Comparison of ENCODE assay signal across 16 cellular contexts in genomic region chr7:101517304-101517703, GRCh38.
"Had no signal": no experiment of that assay in that cellular context is flagged by ENCODE, and none has a peak within 500 bp of the region (broad histone marks: within the 10 kb centered on the region; RNA-seq: fewer than 3 reads in every experiment).

No MANE protein-coding gene starts in this region.

- H2AFZ ChIP-seq: parathyroid adenoma had no signal

- H3K27ac ChIP-seq: dorsolateral prefrontal cortex, lower lobe of right lung, parathyroid adenoma, right lobe of liver, transverse colon, upper lobe of right lung, vagina had no signal

- H3K27me3 ChIP-seq: right lobe of liver, vagina had no signal

- H3K9me3 ChIP-seq: lower lobe of right lung, right lobe of liver, transverse colon, upper lobe of right lung, vagina had no signal

- H3K4me1 ChIP-seq: lower lobe of right lung, right lobe of liver, transverse colon had no signal

- DNase-seq: cortex of kidney; dorsolateral prefrontal cortex; effector CD4-positive, alpha-beta T cell; left ventricle myocardium superior; lower lobe of right lung; naive B cell; right lobe of liver; small intestine; stimulated activated CD4-positive, alpha-beta T cell treated with anti-CD3 and anti-CD28 coated beads, Interleukin-15, amount 100 ng/mL, for 24 hours; stimulated activated CD4-positive, alpha-beta T cell treated with anti-CD3 and anti-CD28 coated beads, Interleukin-2, amount 100 ng/mL, for 48 hours; stimulated activated naive B cell treated with anti-CD40 and anti-IgM and Interleukin-4, amounts not matched to agents 10 μg/mL and 1 μg/mL and 100 μg/mL, for 72 hours; transverse colon; upper lobe of right lung had no signal

- ATAC-seq: left ventricle myocardium superior; lower lobe of right lung; natural killer cell treated with Interleukin-12 subunit alpha and Interleukin-12 subunit beta and Interleukin-15 and Interleukin-18, amount 100 ng/mL, for 72 hours; right lobe of liver; stimulated activated naive B cell treated with anti-CD40 and anti-IgM and Interleukin-4, amounts not matched to agents 10 μg/mL and 1 μg/mL and 100 μg/mL, for 72 hours; upper lobe of right lung had no signal

- H3K36me3 ChIP-seq: lower lobe of right lung, right lobe of liver, transverse colon, upper lobe of right lung, vagina had no signal

- H3K9ac ChIP-seq: parathyroid adenoma had no signal

- H3K4me3 ChIP-seq: dorsolateral prefrontal cortex, lower lobe of right lung, right lobe of liver, transverse colon, upper lobe of right lung, vagina had no signal
